ENCODE assay signal across 7 cellular contexts in the genomic region with DNA sequence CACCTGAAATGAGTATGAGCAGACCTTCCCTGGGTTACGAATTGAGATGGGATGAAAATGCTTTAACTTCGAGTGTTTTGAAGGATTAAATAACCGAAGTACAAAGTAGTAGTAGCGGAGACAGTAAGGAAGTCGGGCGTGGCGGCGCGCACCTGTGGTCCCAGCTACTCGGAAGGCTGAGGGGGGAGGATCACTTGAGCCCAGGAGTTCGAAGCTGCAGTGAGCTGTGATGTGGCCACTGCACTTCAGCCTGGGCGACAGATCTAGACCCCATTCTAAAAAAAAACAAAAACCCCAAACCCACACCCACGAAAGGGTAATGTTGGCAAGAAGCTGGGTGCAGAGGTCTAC. TPM values are rescaled to one million over a fixed set of nuclear protein-coding genes. Genes with fewer than 3 reads are reported as not detected.
DNase-seq lines count a peak whose midpoint lies in the region; ATAC-seq, FAIRE-seq and TF ChIP-seq lines count a peak whose summit lies in the region.
"Not testable (repeated sequence)": the region's sequence is repeated elsewhere in the genome, so short reads cannot be mapped to it uniquely, and the experiment has no call there.

No MANE protein-coding gene starts in this region.

- not testable (repeated sequence) for TF ChIP-seq CTCF in K562 (IDR thresholded peaks at IDR 0.05 in 2 of 3, conservative IDR thresholded peaks at IDR 0.05 in 1 of 3; ENCODE audit: insufficient read depth in 2 of 3, low read depth in 1 of 3, low read length in 3 of 3)

- intact Hi-C loops in K562 (cut with micrococcal nuclease); naive thymus-derived CD4-positive, alpha-beta T cell (cut with micrococcal nuclease): not testable (repeated sequence)

- not testable (repeated sequence) for BruUV-seq in K562 (replicated peaks; lab: Mats Ljungman, UMichigan)

- not testable (repeated sequence) for H3K27ac ChIP-seq in K562 (ENCODE audit: extremely low read depth, low read depth, low read length); naive thymus-derived CD4-positive, alpha-beta T cell (ENCODE audit: low read depth, low read length)

- H3K4me1 ChIP-seq in K562 (replicated peaks in 1 of 2; ENCODE audit: control insufficient read depth in 2 of 2, insufficient read depth in 2 of 2, low read length in 2 of 2); naive thymus-derived CD4-positive, alpha-beta T cell (ENCODE audit: control insufficient read depth in 2 of 2, insufficient read depth in 2 of 2, low read length in 2 of 2): not testable (repeated sequence)

- not testable (repeated sequence) for H3K27me3 Mint-ChIP-seq in T-helper 17 cell; naive thymus-derived CD4-positive, alpha-beta T cell

- H3K27me3 ChIP-seq in K562 (ENCODE audit: control insufficient read depth in 2 of 2, insufficient read depth in 2 of 2, low read length in 2 of 2); naive thymus-derived CD4-positive, alpha-beta T cell (ENCODE audit: control insufficient read depth in 2 of 2, insufficient read depth in 2 of 2, low read length in 2 of 2): not testable (repeated sequence)

- not testable (repeated sequence) for H3K36me3 ChIP-seq in K562 (ENCODE audit: control insufficient read depth, insufficient read depth, low read length); naive thymus-derived CD4-positive, alpha-beta T cell (ENCODE audit: control insufficient read depth in 2 of 3, insufficient read depth in 3 of 3, low read length in 3 of 3)

- TF ChIP-seq EP300 in K562 (IDR thresholded peaks at IDR 0.05; ENCODE audit: low read length): not testable (repeated sequence)

- not testable (repeated sequence) for FAIRE-seq in K562 (lab: Jason Lieb, UNC)

- not testable (repeated sequence) for H3K9me3 ChIP-seq in T-helper 17 cell (ENCODE audit: control insufficient read depth, low read length, poor library complexity, severe bottlenecking); K562 (replicated peaks; ENCODE audit: control insufficient read depth, insufficient read depth, low read depth, low read length); naive thymus-derived CD4-positive, alpha-beta T cell (ENCODE audit: control insufficient read depth in 2 of 3, low read length in 3 of 3)

- in situ Hi-C loops in K562 (cut with MboI): not testable (repeated sequence)

- POLR2A ChIA-PET in K562 (lab: Yijun Ruan, JAX); naive thymus-derived CD4-positive, alpha-beta T cell (lab: Charles Lee): not testable (repeated sequence)

- TF ChIP-seq POLR2A in K562 (conservative IDR thresholded peaks at IDR 0.05): not testable (repeated sequence)

- ATAC-seq in GM19023 (IDR thresholded peaks at IDR 0.05; ENCODE audit: unreplicated experiment): peak; percentile 5
- peak; percentile 1 for ATAC-seq in GM21381 (IDR thresholded peaks at IDR 0.05; ENCODE audit: unreplicated experiment)
- ATAC-seq in HG02642 (IDR thresholded peaks at IDR 0.05; ENCODE audit: poor library complexity, unreplicated experiment): peak; percentile 6
- ATAC-seq in HG03103 (IDR thresholded peaks at IDR 0.05; ENCODE audit: low read depth, unreplicated experiment): peak; percentile 5
- peak; percentile 10 for ATAC-seq in T-helper 17 cell
- peak; percentile 33 for ATAC-seq in K562
- ATAC-seq in naive thymus-derived CD4-positive, alpha-beta T cell: peak; percentile 1

- not testable (repeated sequence) for H2AFZ ChIP-seq in K562 (ENCODE audit: low read depth, low read length)

- TF ChIP-seq RAD21 in K562 (CRISPR knock-in tag; conservative IDR thresholded peaks at IDR 0.05 in 1 of 2, IDR thresholded peaks at IDR 0.05 in 1 of 2): not testable (repeated sequence)

- H3K79me2 ChIP-seq in K562 (ENCODE audit: control insufficient read depth, insufficient read depth, low read length): not testable (repeated sequence)

- H3K36me3 Mint-ChIP-seq in T-helper 17 cell (ENCODE audit: low read depth); naive thymus-derived CD4-positive, alpha-beta T cell: not testable (repeated sequence)

- not testable (repeated sequence) for H3K4me3 Mint-ChIP-seq in T-helper 17 cell; naive thymus-derived CD4-positive, alpha-beta T cell

- CTCF ChIA-PET in K562 (lab: Yijun Ruan, JAX; ENCODE audit: low intra/inter-chr PET ratio); naive thymus-derived CD4-positive, alpha-beta T cell (lab: Charles Lee): not testable (repeated sequence)

- 0% methylated on average over 1 of the region's 13 CpGs for WGBS in K562 (ENCODE audit: insufficient coverage, low coverage, missing lambda C conversion rate)

- H3K4me1 Mint-ChIP-seq in T-helper 17 cell; naive thymus-derived CD4-positive, alpha-beta T cell: not testable (repeated sequence)

- not testable (repeated sequence) for H3K27ac Mint-ChIP-seq in T-helper 17 cell; naive thymus-derived CD4-positive, alpha-beta T cell

- not testable (repeated sequence) for H3K4me3 ChIP-seq in K562; naive thymus-derived CD4-positive, alpha-beta T cell (ENCODE audit: low read length)

- H3K9ac ChIP-seq in K562 (ENCODE audit: insufficient read depth in 1 of 2, low read depth in 2 of 2, low read length in 2 of 2): not testable (repeated sequence)

- H3K9me3 Mint-ChIP-seq in naive thymus-derived CD4-positive, alpha-beta T cell: not testable (repeated sequence)

- not testable (repeated sequence) for H3K4me2 ChIP-seq in K562 (ENCODE audit: insufficient read depth, low read length)

- DNase-seq in T-helper 17 cell; K562 (ENCODE audit: extremely low read depth in 1 of 4, low spot score in 3 of 4); naive thymus-derived CD4-positive, alpha-beta T cell: not testable (repeated sequence)

- not testable (repeated sequence) for H4K20me1 ChIP-seq in K562 (replicated peaks; ENCODE audit: control insufficient read depth, insufficient read depth, low read length)

- not testable (repeated sequence) for H3K9me1 ChIP-seq in K562 (ENCODE audit: control insufficient read depth, insufficient read depth, low read length)

RNA-seq across cellular contexts. Expression of gene TRIM73, which starts 15.4 kb away (rescaled TPM):
- total RNA-seq in T-helper 17 cell (10 to 100 TPM; 13.7 to 19.4 TPM), K562 (2014; rRNA removed) (0.64 and 1.2 TPM in 2 replicates), K562 (2014; rRNA removed; fragmentation: Illumina TruSeq; extraction: Trizol) (0.04 TPM in 1 of 2 replicates, not detected in the other), K562 (2015; rRNA removed; fragmentation: Illumina TruSeq; extraction: Trizol) (0.41 and 0.80 TPM in 2 replicates), K562 (2021) (1.2 and 1.4 TPM in 2 replicates)
- 1.1 and 4.1 TPM in 2 replicates for total RNA-seq in K562 (2011; cell fraction: chromatin; rRNA removed; ENCODE audit: low replicate concordance)
- total RNA-seq in K562 (2011; cell fraction: nucleolus; rRNA removed): 2.1 and 3.0 TPM in 2 replicates
- 1.9 and 2.1 TPM in 2 replicates for total RNA-seq in K562 (2011; cell fraction: nucleoplasm; rRNA removed)
- polyA plus RNA-seq in K562 (2011; rRNA removed) (0.30 TPM in 1 of 2 replicates, not detected in the other), K562 (2014; fragmentation: Illumina TruSeq; extraction: Trizol) (0.15 TPM in 1 of 2 replicates, not detected in the other), K562 (2014; fragmentation: Nextera tagmentation; extraction: Ambion mirVana) (not detected), K562 (2014; rRNA removed) (0.28 and 0.90 TPM in 2 replicates)
- 0.03 and 0.42 TPM in 2 replicates for polyA plus RNA-seq in K562 (2011; cell fraction: cytosol; rRNA removed)
- polyA plus RNA-seq in K562 (2011; cell fraction: nucleus; rRNA removed): 1.8 and 4.8 TPM in 2 replicates
- 0.52 and 4.5 TPM in 2 replicates for polyA plus RNA-seq in K562 (2012)
- 0.14 TPM in 1 of 2 replicates, not detected in the other for polyA minus RNA-seq in K562 (2011; rRNA and poly(A)+ RNA removed)
- not detected in 2 replicates for polyA minus RNA-seq in K562 (2011; cell fraction: cytosol; rRNA and poly(A)+ RNA removed)
- polyA minus RNA-seq in K562 (2011; cell fraction: nucleus; rRNA and poly(A)+ RNA removed): 0.40 and 0.44 TPM in 2 replicates
- total RNA-seq in naive thymus-derived CD4-positive, alpha-beta T cell: 10 to 100 TPM; 14.2 to 33.2 (median 30.0) TPM
- 1 to 10 TPM; 1.3 to 2.8 TPM for polyA plus RNA-seq in naive thymus-derived CD4-positive, alpha-beta T cell
